14 cellular contexts compared by ENCODE assay signal in the genomic region with DNA sequence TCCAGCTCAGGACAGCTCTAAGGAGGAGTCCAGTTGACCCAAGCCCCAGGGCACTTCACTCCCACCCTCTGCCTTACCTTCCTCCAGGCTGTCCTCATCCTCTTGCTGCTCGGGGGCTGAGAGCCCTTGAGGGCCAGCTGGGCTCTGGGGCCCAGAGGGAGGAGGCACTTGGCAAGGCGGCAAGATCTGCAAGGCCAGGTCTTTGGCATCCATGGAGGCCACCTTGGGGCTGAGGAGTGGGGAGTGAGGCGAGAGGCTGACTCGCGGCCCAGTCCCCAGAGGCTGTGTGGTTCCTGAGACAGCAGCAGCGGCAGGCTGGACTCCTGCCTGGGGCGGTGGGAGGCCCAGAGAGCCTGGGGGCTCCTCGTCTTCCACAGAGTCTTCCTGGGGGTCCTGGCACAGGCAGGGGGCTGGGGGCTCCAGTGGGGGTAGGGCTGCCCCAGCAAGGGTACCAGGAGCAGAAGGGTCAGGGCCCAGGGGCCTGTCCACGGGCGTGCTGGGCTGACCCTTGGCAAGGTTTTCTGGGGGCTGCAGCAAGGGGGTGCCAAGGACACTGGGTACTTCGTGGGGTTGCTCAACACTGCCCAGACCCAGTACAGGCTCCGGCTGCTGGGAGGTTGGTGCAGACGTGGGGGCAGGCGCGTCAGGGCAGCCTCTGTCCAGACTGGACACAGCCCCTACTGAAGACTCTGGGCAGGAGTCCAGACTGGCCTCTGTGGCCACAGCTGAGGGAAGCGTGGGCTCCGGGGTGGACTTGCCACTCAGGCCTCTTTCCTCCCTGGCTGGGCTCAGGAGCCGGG. TPM values are rescaled to one million over a fixed set of nuclear protein-coding genes. Genes with fewer than 3 reads are reported as not detected.
DNase-seq lines count a peak whose midpoint lies in the region; ATAC-seq, FAIRE-seq and TF ChIP-seq lines count a peak whose summit lies in the region.
"Had no signal": no experiment of that assay in that cellular context is flagged by ENCODE, and none has a peak within 500 bp of the region (broad histone marks: within the 10 kb centered on the region; RNA-seq: fewer than 3 reads in every experiment).

No MANE protein-coding gene starts in this region.

- H4K20me1 ChIP-seq in fibroblast of lung (ENCODE audit: control insufficient read depth, extremely low read depth, insufficient read depth, low read length), result no peaks in the 10 kb centered on the region

- H3K4me1 ChIP-seq in A549, result no peaks in the 10 kb centered on the region
- H3K4me1 ChIP-seq in fibroblast of lung (ENCODE audit: control insufficient read depth, extremely low read depth, insufficient read depth, low read length), result no peaks in the 10 kb centered on the region
- H3K4me1 ChIP-seq in body of pancreas, result no peaks in the 10 kb centered on the region
- H3K4me1 ChIP-seq: pancreas had no signal

- CTCF ChIA-PET in A549 (lab: Yijun Ruan, JAX), result interaction anchor here (1.0 kb wide), 1 partner anchor 20 kb away, joined by 3 read pairs; no protein-coding TSS in a partner anchor

- no peaks in the 10 kb centered on the region for H3K79me2 ChIP-seq in fibroblast of lung (ENCODE audit: control insufficient read depth, insufficient read depth, low read length)

- no peak for FAIRE-seq in A549 (lab: Jason Lieb, UNC)
- FAIRE-seq: pancreas had no signal

- no peaks in the 10 kb centered on the region for H3K9me3 ChIP-seq in A549
- no peaks in the 10 kb centered on the region for H3K9me3 ChIP-seq in fibroblast of lung (ENCODE audit: control insufficient read depth, insufficient read depth, low read depth, low read length)
- no peaks in the 10 kb centered on the region for H3K9me3 ChIP-seq in body of pancreas
- H3K9me3 ChIP-seq: pancreas had no signal

- H2AFZ ChIP-seq in fibroblast of lung (ENCODE audit: low read length), result no peak overlapping the region

- no peaks in the 10 kb centered on the region for H3K27me3 ChIP-seq in fibroblast of lung (ENCODE audit: control insufficient read depth, insufficient read depth, low read length)
- no peaks in the 10 kb centered on the region for H3K27me3 ChIP-seq in body of pancreas
- H3K27me3 ChIP-seq: pancreas had no signal

- no peak for TF ChIP-seq RAD21 in A549 (conservative IDR thresholded peaks at IDR 0.05 in 1 of 2, IDR thresholded peaks at IDR 0.05 in 1 of 2)

- TF ChIP-seq CTCF in A549 (IDR thresholded peaks at IDR 0.05) (no peak), NB4 (IDR thresholded peaks at IDR 0.05; ENCODE audit: low read depth, low read length) (no peak), fibroblast of lung (conservative IDR thresholded peaks at IDR 0.05 in 1 of 2, IDR thresholded peaks at IDR 0.05 in 1 of 2; ENCODE audit: low read depth in 1 of 2, low read length in 2 of 2) (no peak), body of pancreas (IDR thresholded peaks at IDR 0.05) (no peak), foreskin fibroblast (IDR thresholded peaks at IDR 0.05; ENCODE audit: low read depth, low read length) (no peak)

- H3K4me3 ChIP-seq in A549 (no peak overlapping the region), NB4 (ENCODE audit: low read depth, low read length) (no peak overlapping the region), fibroblast of lung (replicated peaks in 1 of 4; ENCODE audit: control extremely low read depth in 1 of 4, insufficient read depth in 1 of 4, low read depth in 3 of 4, low read length in 4 of 4) (no peak overlapping the region), body of pancreas (no peak overlapping the region), foreskin fibroblast (ENCODE audit: low read depth in 1 of 2, low read length in 2 of 2) (no peak overlapping the region)
- H3K4me3 ChIP-seq: pancreas had no signal

- peak; percentile 2 to 13; a peak in 3 of 6 replicates for ATAC-seq in A549
- no peak for ATAC-seq in body of pancreas
- no peak for ATAC-seq in HG03139 (IDR thresholded peaks at IDR 0.05; ENCODE audit: unreplicated experiment)

- H3K27ac ChIP-seq in A549 (no peak overlapping the region), fibroblast of lung (ENCODE audit: insufficient read depth, low read length) (no peak overlapping the region), body of pancreas (no peak overlapping the region)
- H3K27ac ChIP-seq: HL-60, pancreas, WERI-Rb-1 had no signal

- no peak for TF ChIP-seq EP300 in A549 (IDR thresholded peaks at IDR 0.05)

- no peak overlapping the region for H3K4me2 ChIP-seq in A549
- no peak overlapping the region for H3K4me2 ChIP-seq in fibroblast of lung (ENCODE audit: extremely low read depth, insufficient read depth, low read length)

- no peak overlapping the region for H3K9ac ChIP-seq in fibroblast of lung (ENCODE audit: insufficient read depth, low read length)

- intact Hi-C loops in body of pancreas (cut with DNase I), result no loop called here

- POLR2A ChIA-PET in A549 (lab: Yijun Ruan, JAX), result no interaction called here

- DNase-seq in A549 (ENCODE audit: low read depth in 1 of 2, low spot score in 1 of 2) (no peak), NB4 (ENCODE audit: low read depth) (peak; percentile 70), fibroblast of lung (ENCODE audit: low read depth in 2 of 2) (peak; percentile 17 to 24), midbrain (lab: John Stamatoyannopoulos, UW) (peak; percentile 75), RPMI8226 (no peak), body of pancreas (no peak), foreskin fibroblast (no peak)
- DNase-seq: mesenchymal stem cell; NCI-H2029 treated with DMSO at 0.1 percent for 48 hours; stimulated activated CD4-positive, alpha-beta T cell treated with anti-CD3 and anti-CD28 coated beads, Interleukin-2, amount 100 ng/mL, for 24 hours; WERI-Rb-1 had no signal

- no peak for TF ChIP-seq POLR2A in A549 (IDR thresholded peaks at IDR 0.05; ENCODE audit: low read length)
- no peak for TF ChIP-seq POLR2A in NB4 (IDR thresholded peaks at IDR 0.05; ENCODE audit: extremely low read depth, insufficient read length)
- no peak for TF ChIP-seq POLR2A in body of pancreas (IDR thresholded peaks at IDR 0.05)

- 90% methylated on average over 13 of the region's 18 CpGs for WGBS in A549 (ENCODE audit: missing lambda C conversion rate)
- 76 to 89% methylated on average over 9 to 17 of the region's 18 CpGs for whole genome bisulfite sequencing in body of pancreas, 2 donors

- no peaks in the 10 kb centered on the region for H3K36me3 ChIP-seq in fibroblast of lung (ENCODE audit: control insufficient read depth, insufficient read depth, low read length)
- no peaks in the 10 kb centered on the region for H3K36me3 ChIP-seq in body of pancreas (replicated peaks in 1 of 2; ENCODE audit: insufficient read depth in 1 of 2, low read depth in 2 of 2)
- H3K36me3 ChIP-seq: pancreas had no signal

TF ChIP-seq in A549, 52 proteins besides CTCF, POLR2A, EP300 and RAD21:
- TF ChIP-seq MYC (IDR thresholded peaks at IDR 0.05; ENCODE audit: borderline replicate concordance, low read length) (no peak), RARB (CRISPR knock-in tag; IDR thresholded peaks at IDR 0.05) (no peak)

RNA-seq across cellular contexts. Expression of a gene that starts 6.5 kb away (rescaled TPM):
- polyA plus RNA-seq in A549 (2011; rRNA removed) (0.03 and 0.05 TPM in 2 replicates), A549 (2017; fragmentation: RNase III; extraction: RNeasy Plus Mini Kit Qiagen cat#74134 plus additional on column Dnase treatment) (0.30 to 0.43 TPM (median 0.40 TPM) in 3 replicates), fibroblast of lung (0.41 and 0.66 TPM in 2 replicates)
- polyA plus RNA-seq in A549 (2012; cell fraction: cytosol; rRNA removed), result 0.03 and 0.05 TPM in 2 replicates
- polyA plus RNA-seq in A549 (2012; cell fraction: nucleus; rRNA removed), result 0.13 and 0.18 TPM in 2 replicates
- 0.12 TPM in 1 of 2 replicates, not detected in the other for polyA minus RNA-seq in A549 (2011; rRNA and poly(A)+ RNA removed)
- total RNA-seq in fibroblast of lung (1.3 and 2.8 TPM in 2 replicates), body of pancreas (1 to 10 TPM in 1 of 2 donors, under 1 TPM in 1; 0.78 to 1.6 TPM)
- polyA plus RNA-seq in fibroblast of lung (2012), result 6.0 and 8.1 TPM in 2 replicates
- 13.3 and 20.3 TPM in 2 replicates for polyA minus RNA-seq in fibroblast of lung (ENCODE audit: low replicate concordance)

RNA-seq across cellular contexts. Expression of a gene that starts 29.3 kb away (rescaled TPM):
- polyA plus RNA-seq in A549 (2011; rRNA removed) (100 and 135 TPM in 2 replicates), A549 (2017; fragmentation: RNase III; extraction: RNeasy Plus Mini Kit Qiagen cat#74134 plus additional on column Dnase treatment) (82.2 to 88.8 TPM (median 86.9 TPM) in 3 replicates), fibroblast of lung (27.4 and 51.7 TPM in 2 replicates)
- polyA plus RNA-seq in A549 (2012; cell fraction: cytosol; rRNA removed), result 117 and 140 TPM in 2 replicates
- 229 and 282 TPM in 2 replicates for polyA plus RNA-seq in A549 (2012; cell fraction: nucleus; rRNA removed)
- polyA minus RNA-seq in A549 (2011; rRNA and poly(A)+ RNA removed), result 312 and 320 TPM in 2 replicates
- total RNA-seq in fibroblast of lung (52.2 and 53.2 TPM in 2 replicates), body of pancreas (10 to 100 TPM; 14.0 to 81.4 TPM)
- 27.5 and 46.0 TPM in 2 replicates for polyA plus RNA-seq in fibroblast of lung (2012)
- polyA minus RNA-seq in fibroblast of lung (ENCODE audit: low replicate concordance), result 61.9 and 94.8 TPM in 2 replicates

Comparison
In these comparisons a context has a peak if more than half of its experiments do, and no peak if none do; other contexts are left out.
1. ATAC-seq: peak in A549 (2 of 2); none in body of pancreas (single experiment) and HG03139 (single experiment).
2. DNase-seq: peak in NB4 (single experiment), fibroblast of lung (2 of 2) and midbrain (single experiment); none in A549 (0 of 2), RPMI8226 (single experiment), body of pancreas (0 of 4) and foreskin fibroblast (0 of 2).